Comparison of ENCODE assay signal across 29 cellular contexts in the genomic region with DNA sequence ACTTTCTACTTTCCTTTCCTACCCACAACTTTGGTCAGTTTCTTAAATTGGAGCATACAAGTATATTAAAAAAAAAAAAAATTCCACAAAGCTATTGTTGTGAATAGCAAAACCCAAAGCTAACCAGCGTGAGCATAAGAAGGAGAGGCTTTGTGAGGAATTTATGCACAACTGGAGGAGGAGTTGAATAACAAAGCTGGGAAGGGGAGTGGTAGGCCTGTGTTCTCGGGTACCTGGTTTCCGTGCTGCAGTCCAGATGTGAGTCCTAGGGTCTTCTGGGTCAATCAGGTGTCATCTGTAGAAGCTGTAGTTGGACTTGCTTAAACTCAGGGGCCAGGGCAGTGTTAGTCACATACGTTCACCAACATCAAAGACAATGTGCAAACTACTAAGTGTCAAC.
"Had no signal": no experiment of that assay in that cellular context is flagged by ENCODE, and none has a peak within 500 bp of the region (broad histone marks: within the 10 kb centered on the region; RNA-seq: fewer than 3 reads in every experiment).

No MANE protein-coding gene starts in this region.

- H3K36me3 ChIP-seq: brain microvascular endothelial cell, WERI-Rb-1 had no signal

- H3K9me3 Mint-ChIP-seq: activated CD4-positive, alpha-beta memory T cell treated with anti-CD3 and anti-CD28 coated beads, Interleukin-2, amount 10 ng/mL, durations not matched to agents 7 days and 5 days; activated CD4-positive, alpha-beta T cell treated with anti-CD3 and anti-CD28 coated beads, Interleukin-2, amount 10 ng/mL, durations not matched to agents 7 days and 5 days; central memory CD8-positive, alpha-beta T cell had no signal

- H3K27ac Mint-ChIP-seq: activated CD4-positive, alpha-beta memory T cell treated with anti-CD3 and anti-CD28 coated beads, Interleukin-2, amount 10 ng/mL, durations not matched to agents 7 days and 5 days; activated CD4-positive, alpha-beta T cell treated with anti-CD3 and anti-CD28 coated beads for 36 hours; activated CD4-positive, alpha-beta T cell treated with anti-CD3 and anti-CD28 coated beads, Interleukin-2, amount 10 ng/mL, durations not matched to agents 7 days and 5 days; activated naive CD8-positive, alpha-beta T cell; activated T-cell treated with anti-CD3 and anti-CD28 coated beads, Interleukin-2, amount 50 U/mL, for 24 hours; activated T-cell treated with anti-CD3 and anti-CD28 coated beads, Interleukin-2, amount 50 U/mL, for 72 hours; dendritic cell treated with granulocyte-macrophage colony-stimulating factor and Interleukin-4, amounts not matched to agents 40 ng/mL and 50 ng/mL, for 4 days; endodermal cell; T-helper 17 cell; T-helper 2 cell treated with Interferon-gamma antibody and Interleukin-4, amounts not matched to agents 5 μg/mL and 100 μg/mL, for 36 hours had no signal

- H3K4me1 Mint-ChIP-seq: activated CD4-positive, alpha-beta memory T cell treated with anti-CD3 and anti-CD28 coated beads, Interleukin-2, amount 10 ng/mL, durations not matched to agents 7 days and 5 days; activated CD4-positive, alpha-beta T cell treated with anti-CD3 and anti-CD28 coated beads for 36 hours; activated CD4-positive, alpha-beta T cell treated with anti-CD3 and anti-CD28 coated beads, Interleukin-2, amount 10 ng/mL, durations not matched to agents 7 days and 5 days; central memory CD8-positive, alpha-beta T cell; endodermal cell; T-helper 17 cell had no signal

- H3K27me3 ChIP-seq: brain microvascular endothelial cell had no signal

- H3K4me3 ChIP-seq: coronary artery, dorsolateral prefrontal cortex had no signal

- H3K27me3 Mint-ChIP-seq: activated CD4-positive, alpha-beta memory T cell treated with anti-CD3 and anti-CD28 coated beads, Interleukin-2, amount 10 ng/mL, durations not matched to agents 7 days and 5 days; activated CD4-positive, alpha-beta T cell treated with anti-CD3 and anti-CD28 coated beads, Interleukin-2, amount 10 ng/mL, durations not matched to agents 7 days and 5 days; central memory CD8-positive, alpha-beta T cell; dendritic cell treated with granulocyte-macrophage colony-stimulating factor and Interleukin-4, amounts not matched to agents 40 ng/mL and 50 ng/mL, for 4 days had no signal

- H3K4me3 Mint-ChIP-seq: activated CD4-positive, alpha-beta memory T cell treated with anti-CD3 and anti-CD28 coated beads, Interleukin-2, amount 10 ng/mL, durations not matched to agents 7 days and 5 days; activated CD4-positive, alpha-beta T cell treated with anti-CD3 and anti-CD28 coated beads for 36 hours; activated CD4-positive, alpha-beta T cell treated with anti-CD3 and anti-CD28 coated beads, Interleukin-2, amount 10 ng/mL, durations not matched to agents 7 days and 5 days; activated naive CD8-positive, alpha-beta T cell; activated T-cell treated with anti-CD3 and anti-CD28 coated beads, Interleukin-2, amount 50 U/mL, for 24 hours; activated T-cell treated with anti-CD3 and anti-CD28 coated beads, Interleukin-2, amount 50 U/mL, for 72 hours; central memory CD8-positive, alpha-beta T cell; dendritic cell treated with granulocyte-macrophage colony-stimulating factor and Interleukin-4, amounts not matched to agents 40 ng/mL and 50 ng/mL, for 4 days; endodermal cell; T-helper 17 cell; T-helper 2 cell treated with Interferon-gamma antibody and Interleukin-4, amounts not matched to agents 5 μg/mL and 100 μg/mL, for 36 hours had no signal

- H3K27ac ChIP-seq: brain microvascular endothelial cell, coronary artery, dorsolateral prefrontal cortex, WERI-Rb-1 had no signal

- H3K36me3 Mint-ChIP-seq: activated naive CD8-positive, alpha-beta T cell had no signal

- ATAC-seq: activated CD4-positive, alpha-beta T cell treated with anti-CD3 and anti-CD28 coated beads for 36 hours; activated T-cell treated with anti-CD3 and anti-CD28 coated beads, Interleukin-2, amount 50 U/mL, for 72 hours; esophagus mucosa; T-helper 17 cell had no signal

- DNase-seq: activated CD4-positive, alpha-beta memory T cell treated with anti-CD3 and anti-CD28 coated beads, Interleukin-2, amount 10 ng/mL, durations not matched to agents 7 days and 5 days; activated CD4-positive, alpha-beta T cell treated with anti-CD3 and anti-CD28 coated beads for 36 hours; activated CD4-positive, alpha-beta T cell treated with anti-CD3 and anti-CD28 coated beads, Interleukin-2, amount 10 ng/mL, durations not matched to agents 7 days and 5 days; activated CD4-positive, alpha-beta T cell treated with anti-CD3 and anti-CD28 coated beads, Interleukin-2, amount 50 U/mL, for 4 hours; activated CD4-positive, CD25-positive, alpha-beta regulatory T cell; activated CD4-positive, CD25-positive, alpha-beta regulatory T cell treated with anti-CD3 and anti-CD28 coated beads, Interleukin-2, amount 50 U/mL, for 72 hours; activated CD8-positive, alpha-beta memory T cell treated with anti-CD3 and anti-CD28 coated beads, Interleukin-2, amount 50 U/mL, for 48 hours; activated gamma-delta T cell; activated naive CD4-positive, alpha-beta T cell; activated naive CD4-positive, alpha-beta T cell treated with anti-CD3 and anti-CD28 coated beads, Interleukin-2, amount 50 U/mL, for 16 hours; activated T-cell treated with anti-CD3 and anti-CD28 coated beads for 4 hours; activated T-cell treated with anti-CD3 and anti-CD28 coated beads, Interleukin-2, amount 50 U/mL, for 24 hours; activated T-cell treated with anti-CD3 and anti-CD28 coated beads, Interleukin-2, amount 50 U/mL, for 72 hours; amniotic stem cell; anterior cingulate cortex; brain microvascular endothelial cell; dorsolateral prefrontal cortex; effector memory CD4-positive, alpha-beta T cell; endodermal cell; head of caudate nucleus; T-helper 17 cell; T1000; WERI-Rb-1 had no signal
